ENCODE assay signal across 24 cellular contexts in the genomic region with DNA sequence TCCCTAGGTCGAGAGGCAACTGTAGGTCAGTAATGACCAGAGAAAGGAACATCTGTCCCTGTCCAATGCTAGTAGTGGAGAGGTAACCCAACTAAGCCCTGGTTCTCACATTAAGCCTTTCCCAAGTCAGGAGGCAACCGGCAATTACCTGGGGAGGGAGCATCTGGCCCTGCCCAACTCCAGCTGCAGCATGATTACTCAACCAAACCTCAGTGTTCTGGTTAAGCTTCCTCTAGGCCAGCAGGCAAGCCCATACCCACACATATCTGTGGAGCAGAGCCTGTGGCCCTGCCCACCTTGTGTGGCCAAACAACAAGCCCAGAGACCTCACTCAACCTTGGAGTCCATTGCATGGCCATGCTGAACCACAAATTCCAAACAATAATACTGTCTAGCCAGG.
DNase-seq lines count a peak whose midpoint lies in the region; ATAC-seq, FAIRE-seq and TF ChIP-seq lines count a peak whose summit lies in the region.
"Had no signal": no experiment of that assay in that cellular context is flagged by ENCODE, and none has a peak within 500 bp of the region (broad histone marks: within the 10 kb centered on the region; RNA-seq: fewer than 3 reads in every experiment).

No MANE protein-coding gene starts in this region.

- H3K4me1 ChIP-seq in mammary epithelial cell (ENCODE audit: insufficient read depth, low read length) (no peaks in the 10 kb centered on the region), keratinocyte (ENCODE audit: control insufficient read depth, extremely low read depth, insufficient read depth, low read length) (peaks cover 3% of the 10 kb centered on the region)
- H3K4me1 ChIP-seq: BLaER1 treated with 17β-estradiol and CSF1 and Interleukin-3, amounts not matched to agents 10 nM and 100 nM; Caco-2 had no signal

- dilution Hi-C loops in mammary epithelial cell (cut with HindIII; ENCODE audit: low sequenced_read_pairs): loop anchor here (5.0 kb wide), 1 partner anchor 63 kb away; no protein-coding TSS in a partner anchor
- dilution Hi-C loops in keratinocyte (cut with MboI; ENCODE audit: extremely low pct_ligation_motif_present, low sequenced_read_pairs): no loop called here

- no peak for ATAC-seq in HG03457 (IDR thresholded peaks at IDR 0.05; ENCODE audit: unreplicated experiment)
- ATAC-seq: CD8-positive, alpha-beta T cell had no signal

- H3K4me2 ChIP-seq in mammary epithelial cell (ENCODE audit: insufficient read depth, low read depth, low read length) (no peak overlapping the region), keratinocyte (ENCODE audit: control insufficient read depth, extremely low read depth, insufficient read depth, low read depth, low read length) (no peak overlapping the region)
- H3K4me2 ChIP-seq: BLaER1 treated with 17β-estradiol and CSF1 and Interleukin-3, amounts not matched to agents 10 nM and 100 nM had no signal

- intact Hi-C loops in mammary epithelial cell (cut with micrococcal nuclease) (no loop called here), MCF 10A (cut with micrococcal nuclease) (no loop called here)

- H3K36me3 Mint-ChIP-seq in MCF 10A (ENCODE audit: insufficient read depth, unreplicated experiment): no peaks in the 10 kb centered on the region
- H3K36me3 Mint-ChIP-seq: CD8-positive, alpha-beta T cell had no signal

- H3K27me3 ChIP-seq in mammary epithelial cell (ENCODE audit: insufficient read depth, low read length) (no peaks in the 10 kb centered on the region), keratinocyte (ENCODE audit: control insufficient read depth, extremely low read depth, insufficient read depth, low read length) (no peaks in the 10 kb centered on the region)
- H3K27me3 ChIP-seq: BLaER1 treated with 17β-estradiol and CSF1 and Interleukin-3, amounts not matched to agents 10 nM and 100 nM had no signal

- H4K20me1 ChIP-seq in mammary epithelial cell (ENCODE audit: insufficient read depth, low read length): no peaks in the 10 kb centered on the region
- no peaks in the 10 kb centered on the region for H4K20me1 ChIP-seq in keratinocyte (ENCODE audit: control insufficient read depth, extremely low read depth, insufficient read depth, low read length)
- H4K20me1 ChIP-seq: BLaER1 treated with 17β-estradiol and CSF1 and Interleukin-3, amounts not matched to agents 10 nM and 100 nM had no signal

- H3K27ac ChIP-seq in mammary epithelial cell (ENCODE audit: insufficient read depth, low read depth, low read length) (no peak overlapping the region), keratinocyte (ENCODE audit: control insufficient read depth, insufficient read depth, low read length) (no peak overlapping the region)
- H3K27ac ChIP-seq: BLaER1 treated with 17β-estradiol and CSF1 and Interleukin-3, amounts not matched to agents 10 nM and 100 nM; C4-2B had no signal

- H3K27me3 Mint-ChIP-seq in MCF 10A (ENCODE audit: insufficient read depth, unreplicated experiment): no peaks in the 10 kb centered on the region
- H3K27me3 Mint-ChIP-seq: B cell; CD4-positive, alpha-beta T cell had no signal

- no peaks in the 10 kb centered on the region for H3K79me2 ChIP-seq in mammary epithelial cell (ENCODE audit: insufficient read depth, low read length)
- H3K79me2 ChIP-seq in keratinocyte (ENCODE audit: control insufficient read depth, insufficient read depth, low read length): no peaks in the 10 kb centered on the region

- DNase-seq in mammary epithelial cell: peak; percentile 55
- DNase-seq in MCF 10A (ENCODE audit: unreplicated experiment): no peak
- DNase-seq in epithelial cell of esophagus (ENCODE audit: low read depth): peak; percentile 38
- DNase-seq in keratinocyte (ENCODE audit: low read depth, low spot score): no peak
- no peak for DNase-seq in effector CD4-positive, alpha-beta T cell
- DNase-seq in GM20000 (ENCODE audit: low spot score): no peak
- DNase-seq: 8988T; ACHN; AML-193; Caco-2; Calu3; CD4-positive, alpha-beta T cell; CD8-positive, alpha-beta T cell; DMS79 treated with DMSO at 0.1 percent for 48 hours; GF-D8 had no signal

- POLR2A ChIA-PET in MCF 10A (lab: Yijun Ruan, JAX): no interaction called here

- H3K36me3 ChIP-seq in mammary epithelial cell (ENCODE audit: insufficient read depth, low read length): no peaks in the 10 kb centered on the region
- H3K36me3 ChIP-seq in keratinocyte (ENCODE audit: control insufficient read depth in 2 of 2, extremely low read depth in 1 of 2, insufficient read depth in 2 of 2, low read length in 2 of 2): no peaks in the 10 kb centered on the region
- H3K36me3 ChIP-seq: BLaER1 treated with 17β-estradiol and CSF1 and Interleukin-3, amounts not matched to agents 10 nM and 100 nM had no signal

- no peaks in the 10 kb centered on the region for H3K9me3 ChIP-seq in mammary epithelial cell (replicated peaks; ENCODE audit: insufficient read depth, low read length)
- H3K9me3 ChIP-seq in keratinocyte (ENCODE audit: control insufficient read depth, low read depth, low read length): no peaks in the 10 kb centered on the region
- H3K9me3 ChIP-seq: Caco-2 had no signal

- no peak overlapping the region for H3K27ac Mint-ChIP-seq in MCF 10A (ENCODE audit: low read depth, unreplicated experiment)
- H3K27ac Mint-ChIP-seq: B cell; CD4-positive, alpha-beta T cell; CD8-positive, alpha-beta T cell had no signal

- H3K9me3 Mint-ChIP-seq in MCF 10A (ENCODE audit: unreplicated experiment): peaks cover 8% of the 10 kb centered on the region

- no peak overlapping the region for H3K9ac ChIP-seq in mammary epithelial cell (ENCODE audit: insufficient read depth, low read length)
- H3K9ac ChIP-seq in keratinocyte (ENCODE audit: control insufficient read depth, extremely low read depth, insufficient read depth, low read length): no peak overlapping the region
- H3K9ac ChIP-seq: BLaER1 treated with 17β-estradiol and CSF1 and Interleukin-3, amounts not matched to agents 10 nM and 100 nM had no signal

- H3K4me1 Mint-ChIP-seq in MCF 10A (ENCODE audit: insufficient read depth, unreplicated experiment): no peaks in the 10 kb centered on the region
- H3K4me1 Mint-ChIP-seq: B cell had no signal

- H2AFZ ChIP-seq in mammary epithelial cell (ENCODE audit: low read depth, low read length) (peak overlapping the region; percentile 6), keratinocyte (ENCODE audit: control insufficient read depth, low read length) (peak overlapping the region; percentile 49)

- WGBS in mammary epithelial cell (ENCODE audit: low coverage, missing lambda C conversion rate): 78% methylated on average over 1 of the region's 2 CpGs

- no peak for TF ChIP-seq CTCF in mammary epithelial cell (conservative IDR thresholded peaks at IDR 0.05 in 1 of 2, IDR thresholded peaks at IDR 0.05 in 1 of 2; ENCODE audit: extremely low read depth in 1 of 2, insufficient read depth in 1 of 2, low read depth in 1 of 2, low read length in 2 of 2)
- no peak for TF ChIP-seq CTCF in MCF 10A (IDR thresholded peaks at IDR 0.05; ENCODE audit: unreplicated experiment)
- no peak for TF ChIP-seq CTCF in epithelial cell of esophagus (IDR thresholded peaks at IDR 0.05; ENCODE audit: insufficient read depth, low read depth, low read length, missing control alignments)
- peak in 1 of 3 experiments; percentile 0 for TF ChIP-seq CTCF in keratinocyte (optimal IDR thresholded peaks at IDR 0.05 in 1 of 3, IDR thresholded peaks at IDR 0.05 in 1 of 3, conservative IDR thresholded peaks at IDR 0.05 in 1 of 3; ENCODE audit: extremely low read depth in 1 of 3, insufficient read depth in 2 of 3, low read length in 3 of 3)
- no peak for TF ChIP-seq CTCF in GM20000 (IDR thresholded peaks at IDR 0.05; ENCODE audit: extremely low read depth, missing control alignments)

- no peak overlapping the region for H3K4me3 ChIP-seq in mammary epithelial cell (replicated peaks in 1 of 3; ENCODE audit: insufficient read depth in 1 of 3, low read depth in 2 of 3, low read length in 3 of 3)
- no peak overlapping the region for H3K4me3 ChIP-seq in epithelial cell of esophagus (ENCODE audit: low read length)
- H3K4me3 ChIP-seq in keratinocyte (ENCODE audit: control insufficient read depth in 2 of 3, extremely low read depth in 1 of 3, insufficient read depth in 2 of 3, low read depth in 1 of 3, low read length in 3 of 3): no peak overlapping the region
- H3K4me3 ChIP-seq: BLaER1 treated with 17β-estradiol and CSF1 and Interleukin-3, amounts not matched to agents 10 nM and 100 nM had no signal

- CTCF ChIA-PET in mammary epithelial cell (lab: Charles Lee; ENCODE audit: low non-redundant PET) (no interaction called here), MCF 10A (lab: Yijun Ruan, JAX) (no interaction called here)

- H3K9me1 ChIP-seq in keratinocyte (ENCODE audit: control insufficient read depth, extremely low read depth, insufficient read depth, low read length): no peaks in the 10 kb centered on the region

- H3K4me3 Mint-ChIP-seq in MCF 10A (ENCODE audit: unreplicated experiment): no peak overlapping the region
- H3K4me3 Mint-ChIP-seq: B cell; CD4-positive, alpha-beta T cell; CD8-positive, alpha-beta T cell had no signal

- FAIRE-seq in keratinocyte (lab: Jason Lieb, UNC): peak; percentile 71
- FAIRE-seq: A204.1, D721Med, G401.6, GM12891, GM19239 had no signal

- BruUV-seq in mammary epithelial cell (replicated peaks; lab: Mats Ljungman, UMichigan) (no TSS peak), MCF 10A (replicated peaks; lab: Mats Ljungman, UMichigan) (no TSS peak)

- in situ Hi-C loops in mammary epithelial cell (cut with MboI; ENCODE audit: low sequenced_read_pairs in 2 of 2): no loop called here

Comparison
In these comparisons a context has a peak if more than half of its experiments do, and no peak if none do; other contexts are left out.
1. DNase-seq: peak in mammary epithelial cell (single experiment) and epithelial cell of esophagus (single experiment); none in MCF 10A (single experiment), keratinocyte (single experiment), effector CD4-positive, alpha-beta T cell (single experiment) and GM20000 (single experiment).